ENCODE assay signal across 32 cellular contexts in genomic region chr20:2515203-2515602, GRCh38. TPM values are rescaled to one million over a fixed set of nuclear protein-coding genes. Genes with fewer than 3 reads are reported as not detected.
"Had no signal": no experiment of that assay in that cellular context is flagged by ENCODE, and none has a peak within 500 bp of the region (broad histone marks: within the 10 kb centered on the region; RNA-seq: fewer than 3 reads in every experiment).

No MANE protein-coding gene starts in this region.

- H3K27ac ChIP-seq: heart left ventricle, lower lobe of right lung, parathyroid adenoma, skin epidermis, stomach, suprapubic skin, transverse colon, WERI-Rb-1 had no signal

- H3K4me3 ChIP-seq: heart left ventricle, lower lobe of right lung, mucosa of descending colon, skin epidermis, stomach, suprapubic skin, transverse colon had no signal

- H3K27ac Mint-ChIP-seq: activated naive CD8-positive, alpha-beta T cell; activated T-cell treated with anti-CD3 and anti-CD28 coated beads, Interleukin-2, amount 50 U/mL, for 24 hours; activated T-helper 17 cell treated with anti-CD3 and anti-CD28 coated beads, Interleukin-2, amount 50 U/mL, for 72 hours; nephron progenitor cell; stimulated activated effector memory CD8-positive, alpha-beta T cell treated with anti-CD3 and anti-CD28 coated beads, Interleukin-12 subunit alpha, Interleukin-12 subunit beta, amount 100 ng/mL, for 72 hours had no signal

- ATAC-seq: activated T-helper 17 cell treated with anti-CD3 and anti-CD28 coated beads, Interleukin-2, amount 50 U/mL, for 72 hours; lower lobe of right lung; mucosa of descending colon; right cardiac atrium; stimulated activated effector memory CD8-positive, alpha-beta T cell treated with anti-CD3 and anti-CD28 coated beads, Interleukin-12 subunit alpha, Interleukin-12 subunit beta, amount 100 ng/mL, for 72 hours had no signal

- H2AFZ ChIP-seq: parathyroid adenoma had no signal

- FAIRE-seq: endometrium, kidney, TTC549, urothelium cell line had no signal

- H3K4me1 ChIP-seq: lower lobe of right lung, parathyroid adenoma, stomach, suprapubic skin, transverse colon had no signal

- H3K9me3 ChIP-seq: heart left ventricle, lower lobe of right lung, mucosa of descending colon, stomach, suprapubic skin, transverse colon had no signal

- H3K4me3 Mint-ChIP-seq: activated naive CD8-positive, alpha-beta T cell; activated T-cell treated with anti-CD3 and anti-CD28 coated beads, Interleukin-2, amount 50 U/mL, for 24 hours; activated T-helper 17 cell treated with anti-CD3 and anti-CD28 coated beads, Interleukin-2, amount 50 U/mL, for 72 hours; nephron progenitor cell; stimulated activated effector memory CD8-positive, alpha-beta T cell treated with anti-CD3 and anti-CD28 coated beads, Interleukin-12 subunit alpha, Interleukin-12 subunit beta, amount 100 ng/mL, for 72 hours had no signal

- H3K36me3 Mint-ChIP-seq: activated naive CD8-positive, alpha-beta T cell; stimulated activated effector memory CD8-positive, alpha-beta T cell treated with anti-CD3 and anti-CD28 coated beads, Interleukin-12 subunit alpha, Interleukin-12 subunit beta, amount 100 ng/mL, for 72 hours had no signal

- H3K9ac ChIP-seq: parathyroid adenoma had no signal

- H3K27me3 ChIP-seq: heart left ventricle, suprapubic skin had no signal

- H3K4me1 Mint-ChIP-seq: activated T-helper 17 cell treated with anti-CD3 and anti-CD28 coated beads, Interleukin-2, amount 50 U/mL, for 72 hours had no signal

- H3K36me3 ChIP-seq: heart left ventricle, lower lobe of right lung, stomach, suprapubic skin, transverse colon, WERI-Rb-1 had no signal

- DNase-seq: activated CD4-positive, alpha-beta T cell treated with anti-CD3 and anti-CD28 coated beads for 1 hour; activated CD4-positive, alpha-beta T cell treated with anti-CD3 and anti-CD28 coated beads, Interleukin-2, amount 50 U/mL, for 1 hour; activated CD8-positive, alpha-beta memory T cell treated with anti-CD3 and anti-CD28 coated beads for 24 hours; activated CD8-positive, alpha-beta memory T cell treated with anti-CD3 and anti-CD28 coated beads, Interleukin-2, amount 50 U/mL, for 4 hours; activated T-cell treated with anti-CD3 and anti-CD28 coated beads, Interleukin-2, amount 50 U/mL, for 24 hours; cerebellar nuclear complex; cortex of kidney; effector CD4-positive, alpha-beta T cell; erythroblast; heart left ventricle; kidney; lower lobe of right lung; mesendoderm; mucosa of descending colon; nephron progenitor cell; right cardiac atrium; stimulated activated CD4-positive, alpha-beta T cell treated with anti-CD3 and anti-CD28 coated beads, Interleukin-1b, Interleukin-23, amount 100 ng/mL, for 48 hours; stomach; T-helper 1 cell; transverse colon; WERI-Rb-1 had no signal

- H3K9me3 Mint-ChIP-seq: activated T-cell treated with anti-CD3 and anti-CD28 coated beads, Interleukin-2, amount 50 U/mL, for 24 hours; activated T-helper 17 cell treated with anti-CD3 and anti-CD28 coated beads, Interleukin-2, amount 50 U/mL, for 72 hours; nephron progenitor cell; stimulated activated effector memory CD8-positive, alpha-beta T cell treated with anti-CD3 and anti-CD28 coated beads, Interleukin-12 subunit alpha, Interleukin-12 subunit beta, amount 100 ng/mL, for 72 hours had no signal

RNA-seq across cellular contexts. Expression of gene TMC2, which starts 21.2 kb away (rescaled TPM):
- total RNA-seq: activated T-helper 17 cell treated with anti-CD3 and anti-CD28 coated beads, Interleukin-2, amount 50 U/mL, for 72 hours; bronchial epithelial cell; heart left ventricle; kidney; pulmonary artery endothelial cell; right cardiac atrium; stomach; suprapubic skin; transverse colon had no signal
- polyA plus RNA-seq: heart left ventricle, right cardiac atrium had no signal
